1 cellular context compared by ENCODE assay signal in genomic region chr6:7138921-7139358, GRCh38.
TF ChIP-seq lines count a peak whose summit lies in the region.

No MANE protein-coding gene starts in this region.

TF ChIP-seq in HepG2, 621 proteins besides CTCF, POLR2A, EP300 and RAD21 (continued from another document and continues in another):
- TF ChIP-seq ZNF280D (CRISPR knock-in tag; IDR thresholded peaks at IDR 0.05) (peak; percentile 74; the same call in 1 of the 2 replicates), ZKSCAN8 (CRISPR knock-in tag; IDR thresholded peaks at IDR 0.05; ENCODE audit: borderline replicate concordance) (peak; percentile 44; the same call in 1 of the 2 replicates), ZNF343 (CRISPR knock-in tag; IDR thresholded peaks at IDR 0.05) (no peak), SIN3A (IDR thresholded peaks at IDR 0.05; ENCODE audit: borderline replicate concordance, low read depth, low read length) (0 out of 2 replicates have a peak, but pooled peaks have one; percentile 61), KAT2B (IDR thresholded peaks at IDR 0.05; ENCODE audit: borderline replicate concordance, low read depth, low read length) (no peak), EEA1 (CRISPR knock-in tag; IDR thresholded peaks at IDR 0.05; ENCODE audit: borderline replicate concordance) (no peak), CREB1 (IDR thresholded peaks at IDR 0.05) (no peak), CREB1 (CRISPR knock-in tag; IDR thresholded peaks at IDR 0.05) (peak; percentile 68), ZNF776 (CRISPR knock-in tag; IDR thresholded peaks at IDR 0.05) (no peak), CBFB (CRISPR knock-in tag; IDR thresholded peaks at IDR 0.05) (peak; percentile 67; the same call in 1 of the 2 replicates), ZNF326 (CRISPR knock-in tag; IDR thresholded peaks at IDR 0.05; ENCODE audit: borderline replicate concordance) (no peak), HNRNPUL1 (IDR thresholded peaks at IDR 0.05; ENCODE audit: low read depth, low read length) (no peak), THYN1 (CRISPR knock-in tag; IDR thresholded peaks at IDR 0.05; ENCODE audit: borderline replicate concordance, low read depth) (no peak), KDM1A (CRISPR knock-in tag; IDR thresholded peaks at IDR 0.05) (peak; percentile 97), PHB2 (IDR thresholded peaks at IDR 0.05; ENCODE audit: partially characterized antibody) (no peak), ZNF598 (CRISPR knock-in tag; IDR thresholded peaks at IDR 0.05; ENCODE audit: borderline replicate concordance) (no peak), ZNF605 (CRISPR knock-in tag; IDR thresholded peaks at IDR 0.05) (no peak), TFDP2 (CRISPR knock-in tag; IDR thresholded peaks at IDR 0.05) (peak; percentile 26; the same call in 1 of the 2 replicates), ERF (CRISPR knock-in tag; IDR thresholded peaks at IDR 0.05) (peak; percentile 64; the same call in 1 of the 2 replicates), FOSL2 (CRISPR knock-in tag; IDR thresholded peaks at IDR 0.05) (peak; percentile 74), KLF13 (CRISPR knock-in tag; IDR thresholded peaks at IDR 0.05) (no peak), NAIF1 (CRISPR knock-in tag; IDR thresholded peaks at IDR 0.05; ENCODE audit: borderline replicate concordance) (no peak; the same call in 1 of the 2 replicates), ZNF205 (CRISPR knock-in tag; IDR thresholded peaks at IDR 0.05) (peak; percentile 55; the same call in 1 of the 2 replicates), ZNF510 (CRISPR knock-in tag; IDR thresholded peaks at IDR 0.05; ENCODE audit: low read depth) (no peak), RBFOX2 (IDR thresholded peaks at IDR 0.05; ENCODE audit: low read depth, low read length) (no peak), MBNL3 (CRISPR knock-in tag; conservative IDR thresholded peaks at IDR 0.05) (no peak), SCMH1 (CRISPR knock-in tag; IDR thresholded peaks at IDR 0.05; ENCODE audit: borderline replicate concordance) (no peak), ZNF800 (CRISPR knock-in tag; IDR thresholded peaks at IDR 0.05) (no peak), ZNF562 (CRISPR knock-in tag; IDR thresholded peaks at IDR 0.05; ENCODE audit: borderline replicate concordance) (no peak), ZNF33B (CRISPR knock-in tag; IDR thresholded peaks at IDR 0.05) (no peak), ZNF20 (CRISPR knock-in tag; IDR thresholded peaks at IDR 0.05) (no peak), ZKSCAN1 (IDR thresholded peaks at IDR 0.05; ENCODE audit: low read length) (no peak), CHD4 (IDR thresholded peaks at IDR 0.05; ENCODE audit: borderline replicate concordance, low read length) (no peak; the same call in 1 of the 2 replicates), BRCA1 (CRISPR knock-in tag; IDR thresholded peaks at IDR 0.05) (no peak), TEF (CRISPR knock-in tag; IDR thresholded peaks at IDR 0.05) (no peak), ZNF672 (CRISPR knock-in tag; IDR thresholded peaks at IDR 0.05) (no peak), RARG (CRISPR knock-in tag; IDR thresholded peaks at IDR 0.05; ENCODE audit: low read depth) (no peak), ZSCAN20 (CRISPR knock-in tag; IDR thresholded peaks at IDR 0.05; ENCODE audit: borderline replicate concordance) (no peak), THAP11 (CRISPR knock-in tag; IDR thresholded peaks at IDR 0.05) (peak; percentile 71), PRDM15 (CRISPR knock-in tag; IDR thresholded peaks at IDR 0.05) (no peak)
- TF ChIP-seq, protein P1, sequence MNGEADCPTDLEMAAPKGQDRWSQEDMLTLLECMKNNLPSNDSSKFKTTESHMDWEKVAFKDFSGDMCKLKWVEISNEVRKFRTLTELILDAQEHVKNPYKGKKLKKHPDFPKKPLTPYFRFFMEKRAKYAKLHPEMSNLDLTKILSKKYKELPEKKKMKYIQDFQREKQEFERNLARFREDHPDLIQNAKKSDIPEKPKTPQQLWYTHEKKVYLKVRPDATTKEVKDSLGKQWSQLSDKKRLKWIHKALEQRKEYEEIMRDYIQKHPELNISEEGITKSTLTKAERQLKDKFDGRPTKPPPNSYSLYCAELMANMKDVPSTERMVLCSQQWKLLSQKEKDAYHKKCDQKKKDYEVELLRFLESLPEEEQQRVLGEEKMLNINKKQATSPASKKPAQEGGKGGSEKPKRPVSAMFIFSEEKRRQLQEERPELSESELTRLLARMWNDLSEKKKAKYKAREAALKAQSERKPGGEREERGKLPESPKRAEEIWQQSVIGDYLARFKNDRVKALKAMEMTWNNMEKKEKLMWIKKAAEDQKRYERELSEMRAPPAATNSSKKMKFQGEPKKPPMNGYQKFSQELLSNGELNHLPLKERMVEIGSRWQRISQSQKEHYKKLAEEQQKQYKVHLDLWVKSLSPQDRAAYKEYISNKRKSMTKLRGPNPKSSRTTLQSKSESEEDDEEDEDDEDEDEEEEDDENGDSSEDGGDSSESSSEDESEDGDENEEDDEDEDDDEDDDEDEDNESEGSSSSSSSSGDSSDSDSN (CRISPR knock-in tag; IDR thresholded peaks at IDR 0.05), result no peak
- TF ChIP-seq, protein P2, sequence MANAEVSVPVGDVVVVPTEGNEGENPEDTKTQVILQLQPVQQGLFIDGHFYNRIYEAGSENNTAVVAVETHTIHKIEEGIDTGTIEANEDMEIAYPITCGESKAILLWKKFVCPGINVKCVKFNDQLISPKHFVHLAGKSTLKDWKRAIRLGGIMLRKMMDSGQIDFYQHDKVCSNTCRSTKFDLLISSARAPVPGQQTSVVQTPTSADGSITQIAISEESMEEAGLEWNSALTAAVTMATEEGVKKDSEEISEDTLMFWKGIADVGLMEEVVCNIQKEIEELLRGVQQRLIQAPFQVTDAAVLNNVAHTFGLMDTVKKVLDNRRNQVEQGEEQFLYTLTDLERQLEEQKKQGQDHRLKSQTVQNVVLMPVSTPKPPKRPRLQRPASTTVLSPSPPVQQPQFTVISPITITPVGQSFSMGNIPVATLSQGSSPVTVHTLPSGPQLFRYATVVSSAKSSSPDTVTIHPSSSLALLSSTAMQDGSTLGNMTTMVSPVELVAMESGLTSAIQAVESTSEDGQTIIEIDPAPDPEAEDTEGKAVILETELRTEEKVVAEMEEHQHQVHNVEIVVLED (CRISPR knock-in tag; IDR thresholded peaks at IDR 0.05; ENCODE audit: borderline replicate concordance), result no peak
- TF ChIP-seq, protein P3, sequence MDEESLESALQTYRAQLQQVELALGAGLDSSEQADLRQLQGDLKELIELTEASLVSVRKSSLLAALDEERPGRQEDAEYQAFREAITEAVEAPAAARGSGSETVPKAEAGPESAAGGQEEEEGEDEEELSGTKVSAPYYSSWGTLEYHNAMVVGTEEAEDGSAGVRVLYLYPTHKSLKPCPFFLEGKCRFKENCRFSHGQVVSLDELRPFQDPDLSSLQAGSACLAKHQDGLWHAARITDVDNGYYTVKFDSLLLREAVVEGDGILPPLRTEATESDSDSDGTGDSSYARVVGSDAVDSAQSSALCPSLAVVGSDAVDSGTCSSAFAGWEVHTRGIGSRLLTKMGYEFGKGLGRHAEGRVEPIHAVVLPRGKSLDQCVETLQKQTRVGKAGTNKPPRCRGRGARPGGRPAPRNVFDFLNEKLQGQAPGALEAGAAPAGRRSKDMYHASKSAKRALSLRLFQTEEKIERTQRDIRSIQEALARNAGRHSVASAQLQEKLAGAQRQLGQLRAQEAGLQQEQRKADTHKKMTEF (CRISPR knock-in tag; IDR thresholded peaks at IDR 0.05), result peak; percentile 56
- TF ChIP-seq, protein P4, sequence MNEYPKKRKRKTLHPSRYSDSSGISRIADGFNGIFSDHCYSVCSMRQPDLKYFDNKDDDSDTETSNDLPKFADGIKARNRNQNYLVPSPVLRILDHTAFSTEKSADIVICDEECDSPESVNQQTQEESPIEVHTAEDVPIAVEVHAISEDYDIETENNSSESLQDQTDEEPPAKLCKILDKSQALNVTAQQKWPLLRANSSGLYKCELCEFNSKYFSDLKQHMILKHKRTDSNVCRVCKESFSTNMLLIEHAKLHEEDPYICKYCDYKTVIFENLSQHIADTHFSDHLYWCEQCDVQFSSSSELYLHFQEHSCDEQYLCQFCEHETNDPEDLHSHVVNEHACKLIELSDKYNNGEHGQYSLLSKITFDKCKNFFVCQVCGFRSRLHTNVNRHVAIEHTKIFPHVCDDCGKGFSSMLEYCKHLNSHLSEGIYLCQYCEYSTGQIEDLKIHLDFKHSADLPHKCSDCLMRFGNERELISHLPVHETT (CRISPR knock-in tag; conservative IDR thresholded peaks at IDR 0.05), result no peak
- TF ChIP-seq, protein P5, sequence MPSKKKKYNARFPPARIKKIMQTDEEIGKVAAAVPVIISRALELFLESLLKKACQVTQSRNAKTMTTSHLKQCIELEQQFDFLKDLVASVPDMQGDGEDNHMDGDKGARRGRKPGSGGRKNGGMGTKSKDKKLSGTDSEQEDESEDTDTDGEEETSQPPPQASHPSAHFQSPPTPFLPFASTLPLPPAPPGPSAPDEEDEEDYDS (CRISPR knock-in tag; IDR thresholded peaks at IDR 0.05), result peak; percentile 56; the same call in 1 of the 2 replicates
